Comparison of ENCODE assay signal across 8 cellular contexts in genomic region chr19:51367565-51368365, GRCh38. TPM values are rescaled to one million over a fixed set of nuclear protein-coding genes. Genes with fewer than 3 reads are reported as not detected.
A peak's percentile ranks its signal among the peaks of the same experiment; 100 is the strongest.
DNase-seq lines count a peak whose midpoint lies in the region; ATAC-seq, FAIRE-seq and TF ChIP-seq lines count a peak whose summit lies in the region.

No MANE protein-coding gene starts in this region.

- no peak for TF ChIP-seq EP300 in sigmoid colon (IDR thresholded peaks at IDR 0.05)

- TF ChIP-seq CTCF in NB4 (IDR thresholded peaks at IDR 0.05; ENCODE audit: low read depth, low read length) (no peak), body of pancreas (IDR thresholded peaks at IDR 0.05) (no peak), sigmoid colon (IDR thresholded peaks at IDR 0.05) (no peak)

- POLR2A ChIA-PET in HEK293T (lab: Yijun Ruan, JAX) = interaction anchor here (0.6 to 1.7 kb wide), 15 partner anchors 9 to 226 kb away, joined by 3 to 40 read pairs (median 4); partner anchors contain the start of genes C19orf84, SIGLEC10 and VSIG10L

- H3K9me3 ChIP-seq in body of pancreas (no peaks in the 10 kb centered on the region), sigmoid colon (no peaks in the 10 kb centered on the region)

- peak overlapping the region; percentile 94 to 99 (median 98) for H3K27ac ChIP-seq in body of pancreas
- H3K27ac ChIP-seq in sigmoid colon = peak overlapping the region; percentile 97 to 100 (median 98)

- WGBS in body of pancreas, 2 donors = 0 to 2% methylated on average over 7 to 59 of the region's 64 CpGs
- 1% methylated on average over 64 of the region's 64 CpGs for WGBS in sigmoid colon, 2 donors

- peak; percentile 97 for DNase-seq in GM04504 (ENCODE audit: low read depth)
- DNase-seq in HEK293T (ENCODE audit: extremely low spot score) = peak; percentile 96
- DNase-seq in NB4 (ENCODE audit: low read depth) = peak; percentile 99
- peak; percentile 98 to 99 (median 99) for DNase-seq in body of pancreas
- DNase-seq in iPS DF 19.7 (ENCODE audit: low read depth, low spot score) = peak; percentile 80
- DNase-seq in sigmoid colon = peak; percentile 100
- no peak for DNase-seq in NCI-H524 treated with DMSO at 0.1 percent for 48 hours (lab: John Stamatoyannopoulos, UW)

- H3K27me3 ChIP-seq in body of pancreas (no peaks in the 10 kb centered on the region), sigmoid colon (no peaks in the 10 kb centered on the region)

- peak overlapping the region; percentile 87 for H3K4me3 ChIP-seq in NB4 (ENCODE audit: low read depth, low read length)
- peak overlapping the region in 1 of 2 donors; percentile 53 for H3K4me3 ChIP-seq in body of pancreas
- peak overlapping the region; percentile 64 to 93 (median 74) for H3K4me3 ChIP-seq in sigmoid colon

- intact Hi-C loops in body of pancreas (cut with DNase I) (no loop called here), sigmoid colon (cut with DNase I) (loop anchor here (1.0 to 10.0 kb wide), 3 partner anchors 27 to 322 kb away; partner anchors contain the start of gene ZNF175)

- peak; percentile 63 for TF ChIP-seq POLR2A in NB4 (IDR thresholded peaks at IDR 0.05; ENCODE audit: extremely low read depth, insufficient read length)
- TF ChIP-seq POLR2A in body of pancreas (IDR thresholded peaks at IDR 0.05) = peak in 1 of 3 donors; percentile 36
- no peak for TF ChIP-seq POLR2A in sigmoid colon (IDR thresholded peaks at IDR 0.05)

- H3K4me1 ChIP-seq in body of pancreas = peaks cover 37% of the 10 kb centered on the region
- peaks cover 0 to 46% (median 26%) of the 10 kb centered on the region in 4 donors for H3K4me1 ChIP-seq in sigmoid colon

- H3K36me3 ChIP-seq in body of pancreas (replicated peaks in 1 of 2; ENCODE audit: insufficient read depth in 1 of 2, low read depth in 2 of 2) = no peaks in the 10 kb centered on the region
- no peaks in the 10 kb centered on the region for H3K36me3 ChIP-seq in sigmoid colon

- CTCF ChIA-PET in HEK293T (lab: Yijun Ruan, JAX) = no interaction called here

- FAIRE-seq in TTC549 (lab: Jason Lieb, UNC) = peak; percentile 95

- peak; percentile 88 for ATAC-seq in body of pancreas

TF ChIP-seq in HEK293T, 16 proteins besides CTCF, POLR2A, EP300 and RAD21:
- TF ChIP-seq LEF1 (IDR thresholded peaks at IDR 0.05; ENCODE audit: borderline replicate concordance) (no peak), NFRKB (IDR thresholded peaks at IDR 0.05) (no peak), ZNF384 (IDR thresholded peaks at IDR 0.05) (no peak), L3MBTL2 (conservative IDR thresholded peaks at IDR 0.05) (peak; percentile 73)

RNA-seq across cellular contexts. Expression of gene CLDND2, which starts 1.0 kb away (rescaled TPM):
- total RNA-seq in body of pancreas (not detected), sigmoid colon (not detected)
- polyA plus RNA-seq in sigmoid colon = 1 to 10 TPM in 1 of 3 donors, under 1 TPM in 1, not detected in 1; 0.35 to 3.6 TPM

RNA-seq across cellular contexts. Expression of gene ETFB, which starts 1.6 kb away (rescaled TPM):
- total RNA-seq in body of pancreas (10 to 100 TPM; 58.7 to 61.5 TPM), sigmoid colon (100 to 1,000 TPM in 2 of 4 donors, 10 to 100 TPM in 2; 59.5 to 158 (median 88.3) TPM)
- 100 to 1,000 TPM; 170 to 361 (median 210) TPM for polyA plus RNA-seq in sigmoid colon

RNA-seq across cellular contexts. Expression of gene NKG7, which starts 4.7 kb away (rescaled TPM):
- total RNA-seq in body of pancreas (not detected), sigmoid colon (1 to 10 TPM in 2 of 4 donors, not detected in 2; 1.2 to 3.0 TPM)
- 10 to 100 TPM in 1 of 3 donors, 1 to 10 TPM in 1, not detected in 1; 3.2 to 14.5 TPM for polyA plus RNA-seq in sigmoid colon

RNA-seq across cellular contexts. Expression of gene LIM2, which starts 20.0 kb away (rescaled TPM):
- not detected for total RNA-seq in body of pancreas
- not detected for total RNA-seq in sigmoid colon
- not detected for polyA plus RNA-seq in sigmoid colon

RNA-seq across cellular contexts. Expression of gene C19orf84, which starts 22.6 kb away (rescaled TPM):
- total RNA-seq in body of pancreas = not detected
- not detected for total RNA-seq in sigmoid colon
- under 1 TPM in 1 of 3 donors, not detected in 2; 0.10 TPM for polyA plus RNA-seq in sigmoid colon
